ENCODE assay signal across 23 cellular contexts in the genomic region with DNA sequence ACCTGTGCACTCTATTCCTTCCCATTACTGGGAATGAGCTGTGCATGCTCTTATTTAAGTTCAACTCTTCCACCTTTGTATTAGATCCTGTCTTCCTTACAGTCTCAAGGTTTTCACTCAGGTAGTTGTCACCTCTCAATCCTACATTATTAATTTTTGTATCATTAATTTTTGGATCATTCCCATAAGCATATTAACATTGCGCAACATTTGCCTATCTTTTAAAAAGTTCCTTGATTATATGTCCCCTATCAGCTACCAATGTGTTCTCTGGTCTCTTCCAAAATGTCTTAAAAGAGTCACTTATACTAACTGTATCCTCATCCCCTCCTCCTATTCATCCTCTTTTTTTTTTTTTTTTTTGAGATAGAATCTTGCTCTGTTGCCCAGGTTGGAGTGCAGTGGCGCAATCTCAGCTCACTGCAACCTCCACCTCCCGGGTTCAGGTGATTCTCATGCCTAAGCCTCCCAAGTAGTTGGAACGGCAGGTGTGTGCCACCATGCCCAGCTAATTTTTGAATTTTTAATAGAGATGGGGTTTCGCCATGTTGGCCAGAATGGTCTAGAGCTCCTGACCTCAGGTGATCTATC. TPM values are rescaled to one million over a fixed set of nuclear protein-coding genes. Genes with fewer than 3 reads are reported as not detected.
A peak's percentile ranks its signal among the peaks of the same experiment; 100 is the strongest.
DNase-seq lines count a peak whose midpoint lies in the region; ATAC-seq and TF ChIP-seq lines count a peak whose summit lies in the region.
"Had no signal": no experiment of that assay in that cellular context is flagged by ENCODE, and none has a peak within 500 bp of the region (broad histone marks: within the 10 kb centered on the region; RNA-seq: fewer than 3 reads in every experiment).

No MANE protein-coding gene starts in this region.

- H3K4me1 ChIP-seq in IMR-90 (ENCODE audit: control insufficient read depth, insufficient read depth, low read length) (peaks cover 5% of the 10 kb centered on the region), neutrophil (ENCODE audit: control insufficient read depth in 1 of 2, insufficient read depth in 1 of 2, low read depth in 1 of 2, low read length in 1 of 2) (peaks cover 45 to 52% of the 10 kb centered on the region in 2 experiments), esophagus muscularis mucosa (peaks cover 4 to 20% (median 17%) of the 10 kb centered on the region in 4 donors)

- no peak overlapping the region for H4K8ac ChIP-seq in IMR-90 (ENCODE audit: low read depth in 2 of 2, low read length in 2 of 2)

- in situ Hi-C loops in IMR-90 (cut with MboI; ENCODE audit: low sequenced_read_pairs) (no loop called here), G401 (cut with HindIII; ENCODE audit: low sequenced_read_pairs) (no loop called here)

- H3K4me2 ChIP-seq in IMR-90 (ENCODE audit: low read depth, low read length): no peak overlapping the region
- H3K4me2 ChIP-seq: KMS-11 had no signal

- H3K14ac ChIP-seq in IMR-90 (replicated peaks; ENCODE audit: low read depth, low read length): no peak overlapping the region

- no peak overlapping the region for H3K9ac ChIP-seq in IMR-90 (ENCODE audit: low read depth, low read length)
- H3K9ac ChIP-seq: KMS-11 had no signal

- no peak for TF ChIP-seq RAD21 in IMR-90 (IDR thresholded peaks at IDR 0.05; ENCODE audit: low read length)

- no peak overlapping the region for H2BK15ac ChIP-seq in IMR-90 (ENCODE audit: low read depth, low read length)

- H4K5ac ChIP-seq in IMR-90 (ENCODE audit: low read depth, low read length): no peak overlapping the region

- no peaks in the 10 kb centered on the region for H3K9me3 ChIP-seq in IMR-90 (ENCODE audit: control insufficient read depth, insufficient read depth, low read length)
- no peaks in the 10 kb centered on the region for H3K9me3 ChIP-seq in neutrophil
- H3K9me3 ChIP-seq in esophagus muscularis mucosa: no peaks in the 10 kb centered on the region

- H3K36me3 ChIP-seq in IMR-90 (ENCODE audit: control insufficient read depth, insufficient read depth, low read length): no peaks in the 10 kb centered on the region
- no peaks in the 10 kb centered on the region for H3K36me3 ChIP-seq in neutrophil
- no peaks in the 10 kb centered on the region for H3K36me3 ChIP-seq in esophagus muscularis mucosa

- no peak for ATAC-seq in IMR-90 (ENCODE audit: low read depth)
- ATAC-seq in GM19467 (IDR thresholded peaks at IDR 0.05; ENCODE audit: unreplicated experiment): no peak
- ATAC-seq: Panc1, SK-N-SH treated with all-trans-retinoic acid at 6 μM for 48 hours had no signal

- CTCF ChIA-PET in IMR-90 (lab: Yijun Ruan, JAX): interaction anchor here (0.6 kb wide), 1 partner anchor 1704 kb away, joined by 3 read pairs; no protein-coding TSS in a partner anchor

- peaks cover 16% of the 10 kb centered on the region for H3K36me3 Mint-ChIP-seq in T-helper 1 cell treated with Interleukin-12 subunit alpha and Interleukin-12 subunit beta and Interleukin-4 antibody, amounts not matched to agents 30 μg/mL and 1 μg/mL, for 36 hours (ENCODE audit: low read depth)
- peaks cover 45% of the 10 kb centered on the region for H3K36me3 Mint-ChIP-seq in dendritic cell treated with granulocyte-macrophage colony-stimulating factor and Interleukin-4, amounts not matched to agents 40 ng/mL and 50 ng/mL, for 4 days (ENCODE audit: low read depth)

- H3K56ac ChIP-seq in IMR-90 (ENCODE audit: extremely low read depth, insufficient read depth, low read length): no peak overlapping the region

- no peak for TF ChIP-seq CTCF in IMR-90 (conservative IDR thresholded peaks at IDR 0.05; ENCODE audit: low read depth, low read length)
- TF ChIP-seq CTCF in neutrophil (IDR thresholded peaks at IDR 0.05): no peak
- no peak for TF ChIP-seq CTCF in esophagus muscularis mucosa (IDR thresholded peaks at IDR 0.05)

- H3K18ac ChIP-seq in IMR-90 (ENCODE audit: low read depth, low read length): no peak overlapping the region

- H3K9me1 ChIP-seq in IMR-90 (ENCODE audit: insufficient read depth, low read length): peaks cover 2% of the 10 kb centered on the region; the same call in 1 of the 2 replicates

- no peak overlapping the region for H2BK5ac ChIP-seq in IMR-90 (ENCODE audit: low read depth, low read length, poor library complexity, severe bottlenecking)

- H3K27ac Mint-ChIP-seq in T-helper 1 cell treated with Interleukin-12 subunit alpha and Interleukin-12 subunit beta and Interleukin-4 antibody, amounts not matched to agents 30 μg/mL and 1 μg/mL, for 36 hours: no peak overlapping the region
- peak overlapping the region; percentile 81 for H3K27ac Mint-ChIP-seq in dendritic cell treated with granulocyte-macrophage colony-stimulating factor and Interleukin-4, amounts not matched to agents 40 ng/mL and 50 ng/mL, for 4 days

- no peak overlapping the region for H2AK5ac ChIP-seq in IMR-90 (ENCODE audit: low read depth, low read length)

- no peak overlapping the region for H2AFZ ChIP-seq in IMR-90 (replicated peaks; ENCODE audit: low read length, poor library complexity)

- H3K4me3 ChIP-seq in IMR-90 (ENCODE audit: insufficient read depth, low read depth, low read length) (no peak overlapping the region), neutrophil (ENCODE audit: low read depth in 1 of 2, low read length in 1 of 2) (no peak overlapping the region), esophagus muscularis mucosa (no peak overlapping the region)

- POLR2A ChIA-PET in IMR-90 (lab: Charles Lee; ENCODE audit: unreplicated experiment): no interaction called here

- DNase-seq in T-helper 1 cell (no peak), IMR-90 (no peak), G401 (ENCODE audit: low spot score) (no peak), esophagus muscularis mucosa (ENCODE audit: extremely low spot score) (no peak)
- DNase-seq: ACHN; C1 segment of cervical spinal cord; COR-L47; DMS79; H7; NCI-H1105; NCI-H2029 treated with DMSO at 0.1 percent for 48 hours; NCI-H226; NCI-H510A treated with DMSO at 0.1 percent for 48 hours; NCI-H774; NK-92 treated with Interleukin-12 subunit alpha and Interleukin-12 subunit beta, amount 100 ng/mL, for 24 hours; SIG-M5 had no signal

- H3K27ac ChIP-seq in IMR-90 (ENCODE audit: insufficient read depth, low read length): no peak overlapping the region
- peak overlapping the region; percentile 98 for H3K27ac ChIP-seq in neutrophil
- H3K27ac ChIP-seq in esophagus muscularis mucosa (replicated peaks in 1 of 4): no peak overlapping the region
- H3K27ac ChIP-seq: KMS-11 had no signal

- no peak overlapping the region for H2BK20ac ChIP-seq in IMR-90 (ENCODE audit: low read depth, low read length)

- H3K27me3 Mint-ChIP-seq in T-helper 1 cell treated with Interleukin-12 subunit alpha and Interleukin-12 subunit beta and Interleukin-4 antibody, amounts not matched to agents 30 μg/mL and 1 μg/mL, for 36 hours (ENCODE audit: low read depth): peaks cover 31% of the 10 kb centered on the region
- no peaks in the 10 kb centered on the region for H3K27me3 Mint-ChIP-seq in dendritic cell treated with granulocyte-macrophage colony-stimulating factor and Interleukin-4, amounts not matched to agents 40 ng/mL and 50 ng/mL, for 4 days

- no peak overlapping the region for H3K4ac ChIP-seq in IMR-90 (ENCODE audit: low read depth, low read length)

- no peaks in the 10 kb centered on the region for H4K20me1 ChIP-seq in IMR-90 (ENCODE audit: insufficient read depth, low read length)

- H4K91ac ChIP-seq in IMR-90 (ENCODE audit: insufficient read depth, low read depth, low read length): no peak overlapping the region

- peaks cover 8 to 13% of the 10 kb centered on the region in 2 experiments for H3K79me1 ChIP-seq in IMR-90 (ENCODE audit: low read depth in 1 of 2, low read length in 2 of 2)

- dilution Hi-C loops in IMR-90 (cut with HindIII; ENCODE audit: low sequenced_read_pairs, unreplicated experiment): no loop called here

- no peaks in the 10 kb centered on the region for H3K27me3 ChIP-seq in IMR-90 (ENCODE audit: control insufficient read depth, insufficient read depth, low read length)
- no peaks in the 10 kb centered on the region for H3K27me3 ChIP-seq in neutrophil
- no peaks in the 10 kb centered on the region for H3K27me3 ChIP-seq in esophagus muscularis mucosa

- H3K23ac ChIP-seq in IMR-90 (ENCODE audit: low read depth, low read length): no peak overlapping the region

- TF ChIP-seq EP300 in esophagus muscularis mucosa (IDR thresholded peaks at IDR 0.05): no peak

- no TSS peak for BruUV-seq in IMR-90 (replicated peaks; lab: Mats Ljungman, UMichigan)

- H3K9me3 Mint-ChIP-seq in T-helper 1 cell treated with Interleukin-12 subunit alpha and Interleukin-12 subunit beta and Interleukin-4 antibody, amounts not matched to agents 30 μg/mL and 1 μg/mL, for 36 hours: peaks cover 22% of the 10 kb centered on the region
- peaks cover 16% of the 10 kb centered on the region for H3K9me3 Mint-ChIP-seq in dendritic cell treated with granulocyte-macrophage colony-stimulating factor and Interleukin-4, amounts not matched to agents 40 ng/mL and 50 ng/mL, for 4 days

- no peak overlapping the region for H2AK9ac ChIP-seq in IMR-90 (replicated peaks; ENCODE audit: low read depth, low read length, poor library complexity)

- H3K4me1 Mint-ChIP-seq in T-helper 1 cell treated with Interleukin-12 subunit alpha and Interleukin-12 subunit beta and Interleukin-4 antibody, amounts not matched to agents 30 μg/mL and 1 μg/mL, for 36 hours (ENCODE audit: low read depth): peaks cover 29% of the 10 kb centered on the region
- H3K4me1 Mint-ChIP-seq in dendritic cell treated with granulocyte-macrophage colony-stimulating factor and Interleukin-4, amounts not matched to agents 40 ng/mL and 50 ng/mL, for 4 days (ENCODE audit: low read depth): peaks cover 73% of the 10 kb centered on the region

- no peak for TF ChIP-seq POLR2A in IMR-90 (IDR thresholded peaks at IDR 0.05; ENCODE audit: low read depth, low read length)
- TF ChIP-seq POLR2A in esophagus muscularis mucosa (IDR thresholded peaks at IDR 0.05; ENCODE audit: low read depth): no peak

- no CpG with 5 or more reads among the region's 5 CpGs for WGBS in IMR-90 (ENCODE audit: extremely low coverage in 2 of 2, insufficient read length in 1 of 2), 2 experiments
- WGBS in esophagus muscularis mucosa: 94% methylated on average over 5 of the region's 5 CpGs

- peak overlapping the region; percentile 26 for H3K4me3 Mint-ChIP-seq in T-helper 1 cell treated with Interleukin-12 subunit alpha and Interleukin-12 subunit beta and Interleukin-4 antibody, amounts not matched to agents 30 μg/mL and 1 μg/mL, for 36 hours
- peak overlapping the region; percentile 46 for H3K4me3 Mint-ChIP-seq in dendritic cell treated with granulocyte-macrophage colony-stimulating factor and Interleukin-4, amounts not matched to agents 40 ng/mL and 50 ng/mL, for 4 days

- intact Hi-C loops in IMR-90 (cut with micrococcal nuclease) (loop anchor here (5.0 kb wide), 1 partner anchor 128 kb away; no protein-coding TSS in a partner anchor), esophagus muscularis mucosa (cut with DNase I) (no loop called here)
- intact Hi-C loops in dendritic cell treated with granulocyte-macrophage colony-stimulating factor and Interleukin-4, amounts not matched to agents 40 ng/mL and 50 ng/mL, for 4 days (cut with micrococcal nuclease): loop anchor here (5.0 kb wide), 1 partner anchor 43 kb away; no protein-coding TSS in a partner anchor

- H2BK120ac ChIP-seq in IMR-90 (ENCODE audit: low read depth, low read length): no peak overlapping the region

RNA-seq across cellular contexts. Expression of gene RCBTB2, which starts 2.1 kb away (rescaled TPM):
- total RNA-seq in IMR-90 (2012; rRNA removed) (5.2 and 5.3 TPM in 2 replicates), esophagus muscularis mucosa (10 to 100 TPM; 10.1 to 14.5 (median 11.0) TPM)
- polyA plus RNA-seq in IMR-90 (2012; rRNA removed): 3.0 and 4.0 TPM in 2 replicates
- polyA plus RNA-seq in IMR-90 (2012; cell fraction: cytosol; rRNA removed): 1.4 and 2.8 TPM in 2 replicates
- 1.9 and 5.6 TPM in 2 replicates for polyA plus RNA-seq in IMR-90 (2012; cell fraction: nucleus; rRNA removed; ENCODE audit: low replicate concordance)
- total RNA-seq in G401 (2014; rRNA removed; shearing (Covaris generic)): 4.3 and 10.3 TPM in 2 replicates
